In genomic region chr12:95506707-95507523, GRCh38 we compare ENCODE assay signal across 24 cellular contexts. TPM values are rescaled to one million over a fixed set of nuclear protein-coding genes. Genes with fewer than 3 reads are reported as not detected.
A peak's percentile ranks its signal among the peaks of the same experiment; 100 is the strongest.
DNase-seq lines count a peak whose midpoint lies in the region; ATAC-seq and TF ChIP-seq lines count a peak whose summit lies in the region.
"Had no signal": no experiment of that assay in that cellular context is flagged by ENCODE, and none has a peak within 500 bp of the region (broad histone marks: within the 10 kb centered on the region; RNA-seq: fewer than 3 reads in every experiment).

No MANE protein-coding gene starts in this region.

- H3K36me3 Mint-ChIP-seq in GM23338 (ENCODE audit: low read depth): peaks cover 77% of the 10 kb centered on the region

- no peaks in the 10 kb centered on the region for H3K9me2 ChIP-seq in GM23338 (ENCODE audit: insufficient read depth)

- H3K27me3 Mint-ChIP-seq in GM23338 (ENCODE audit: insufficient read depth, low read depth, poor library complexity): peaks cover 2% of the 10 kb centered on the region
- H3K27me3 Mint-ChIP-seq: activated naive CD8-positive, alpha-beta T cell treated with anti-CD3 and anti-CD28 coated beads, Interleukin-2, amount 50 U/mL, for 24 hours; effector memory CD8-positive, alpha-beta T cell had no signal

- intact Hi-C loops in A673 (cut with micrococcal nuclease; ENCODE audit: unreplicated experiment): no loop called here
- intact Hi-C loops in right lobe of liver (cut with DNase I): no loop called here

- no peak overlapping the region for H3K4me2 ChIP-seq in GM23338
- H3K4me2 ChIP-seq in smooth muscle cell: no peak overlapping the region
- H3K4me2 ChIP-seq: BLaER1 treated with 17β-estradiol and CSF1 and Interleukin-3, amounts not matched to agents 10 nM and 100 nM had no signal

- H3K4me3 Mint-ChIP-seq in GM23338: no peak overlapping the region
- H3K4me3 Mint-ChIP-seq: activated naive CD8-positive, alpha-beta T cell treated with anti-CD3 and anti-CD28 coated beads, Interleukin-2, amount 50 U/mL, for 24 hours; activated T-cell treated with anti-CD3 and anti-CD28 coated beads, Interleukin-2, amount 50 U/mL, for 4 hours; effector memory CD8-positive, alpha-beta T cell; natural killer cell had no signal

- no peak overlapping the region for H3K9ac ChIP-seq in smooth muscle cell (ENCODE audit: low read depth)
- H3K9ac ChIP-seq: BLaER1 treated with 17β-estradiol and CSF1 and Interleukin-3, amounts not matched to agents 10 nM and 100 nM had no signal

- ATAC-seq in GM23338 (no peak), right lobe of liver (peak; percentile 53 to 76 (median 64))
- ATAC-seq: activated naive CD8-positive, alpha-beta T cell treated with anti-CD3 and anti-CD28 coated beads, Interleukin-2, amount 50 U/mL, for 24 hours; activated T-cell treated with anti-CD3 and anti-CD28 coated beads, Interleukin-2, amount 50 U/mL, for 4 hours; effector memory CD8-positive, alpha-beta T cell; natural killer cell; PC-3; Right ventricle myocardium inferior had no signal

- H2AFZ ChIP-seq in GM23338: no peak overlapping the region
- no peak overlapping the region for H2AFZ ChIP-seq in smooth muscle cell (ENCODE audit: low read depth)

- no peaks in the 10 kb centered on the region for H3F3A ChIP-seq in GM23338 (replicated peaks; ENCODE audit: low read depth)
- H3F3A ChIP-seq in smooth muscle cell (ENCODE audit: low read depth): no peaks in the 10 kb centered on the region

- H3K4me3 ChIP-seq in A673 (ENCODE audit: low read depth, low read length, poor library complexity, severe bottlenecking) (no peak overlapping the region), GM23338 (no peak overlapping the region), right lobe of liver (no peak overlapping the region), smooth muscle cell (no peak overlapping the region)
- H3K4me3 ChIP-seq: BLaER1 treated with 17β-estradiol and CSF1 and Interleukin-3, amounts not matched to agents 10 nM and 100 nM; left ventricle myocardium inferior; transverse colon had no signal

- peaks cover 6% of the 10 kb centered on the region; the same call in 1 of the 3 replicates for H3K4me1 Mint-ChIP-seq in GM23338
- H3K4me1 Mint-ChIP-seq: natural killer cell had no signal

- 45% methylated on average over 9 of the region's 10 CpGs for WGBS in right lobe of liver (ENCODE audit: insufficient coverage, low coverage, low lambda C conversion rate, missing lambda C conversion rate)
- WGBS in smooth muscle cell (ENCODE audit: low lambda C conversion rate): 95% methylated on average over 10 of the region's 10 CpGs

- H3K36me3 ChIP-seq in A673 (ENCODE audit: insufficient read depth, low read length, poor library complexity, severe bottlenecking) (peaks cover 77% of the 10 kb centered on the region), GM23338 (ENCODE audit: insufficient read depth) (peaks cover 24% of the 10 kb centered on the region; the same call in 1 of the 2 replicates), right lobe of liver (peaks cover 2 to 18% (median 12%) of the 10 kb centered on the region in 4 donors), smooth muscle cell (ENCODE audit: low read depth) (peaks cover 28% of the 10 kb centered on the region)

- peaks cover 32% of the 10 kb centered on the region for H3K79me2 ChIP-seq in GM23338 (replicated peaks; ENCODE audit: insufficient read depth)
- peaks cover 12% of the 10 kb centered on the region for H3K79me2 ChIP-seq in smooth muscle cell (ENCODE audit: low read depth)

- peaks cover 24% of the 10 kb centered on the region for H4K20me1 ChIP-seq in GM23338 (replicated peaks; ENCODE audit: insufficient read depth)
- H4K20me1 ChIP-seq in smooth muscle cell (ENCODE audit: low read depth): peaks cover 62% of the 10 kb centered on the region

- H3K9me3 Mint-ChIP-seq in GM23338: no peaks in the 10 kb centered on the region
- H3K9me3 Mint-ChIP-seq: activated naive CD8-positive, alpha-beta T cell treated with anti-CD3 and anti-CD28 coated beads, Interleukin-2, amount 50 U/mL, for 24 hours; activated T-cell treated with anti-CD3 and anti-CD28 coated beads, Interleukin-2, amount 50 U/mL, for 4 hours; effector memory CD8-positive, alpha-beta T cell; natural killer cell had no signal

- TF ChIP-seq CTCF in A673 (conservative IDR thresholded peaks at IDR 0.05; ENCODE audit: low read depth, low read length): no peak
- TF ChIP-seq CTCF in GM23338 (conservative IDR thresholded peaks at IDR 0.05; ENCODE audit: low read depth in 2 of 2): no peak
- no peak for TF ChIP-seq CTCF in right lobe of liver (IDR thresholded peaks at IDR 0.05)
- no peak for TF ChIP-seq CTCF in smooth muscle cell (IDR thresholded peaks at IDR 0.05; ENCODE audit: borderline replicate concordance, insufficient read depth, poor library complexity, severe bottlenecking)

- H3K27ac ChIP-seq in A673 (ENCODE audit: low read depth, low read length, poor library complexity, severe bottlenecking) (no peak overlapping the region), GM23338 (ENCODE audit: low read depth) (0 out of 2 replicates have a peak overlapping the region, but pooled peaks have one; percentile 2), right lobe of liver (peak overlapping the region in 2 of 3 donors; percentile 47 to 52), smooth muscle cell (ENCODE audit: low read depth) (no peak overlapping the region)
- H3K27ac ChIP-seq: BLaER1 treated with 17β-estradiol and CSF1 and Interleukin-3, amounts not matched to agents 10 nM and 100 nM; left ventricle myocardium inferior; transverse colon had no signal

- no peaks in the 10 kb centered on the region for H3K9me3 ChIP-seq in A673 (ENCODE audit: low read depth, low read length, poor library complexity, severe bottlenecking)
- no peaks in the 10 kb centered on the region for H3K9me3 ChIP-seq in right lobe of liver
- H3K9me3 ChIP-seq in smooth muscle cell (replicated peaks; ENCODE audit: low read depth): no peaks in the 10 kb centered on the region
- H3K9me3 ChIP-seq: BLaER1 treated with 17β-estradiol and CSF1 and Interleukin-3, amounts not matched to agents 10 nM and 100 nM; left ventricle myocardium inferior; transverse colon had no signal

- DNase-seq in A673 (ENCODE audit: low spot score) (peak; percentile 4), GM23338 (ENCODE audit: low spot score) (no peak), cerebellar cortex (ENCODE audit: low spot score) (peak; percentile 15), right lobe of liver (no peak), HEK293T (ENCODE audit: extremely low spot score) (no peak), smooth muscle cell (lab: John Stamatoyannopoulos, UW; ENCODE audit: unreplicated experiment) (no peak), NCI-H2081 treated with DMSO at 0.1 percent for 48 hours (lab: John Stamatoyannopoulos, UW) (no peak)
- DNase-seq in stimulated activated CD4-positive, alpha-beta T cell treated with anti-CD3 and anti-CD28 coated beads, Interleukin-2, amount 100 ng/mL, for 24 hours: no peak
- DNase-seq: activated naive CD8-positive, alpha-beta T cell treated with anti-CD3 and anti-CD28 coated beads, Interleukin-2, amount 50 U/mL, for 24 hours; activated T-cell treated with anti-CD3 and anti-CD28 coated beads, Interleukin-2, amount 50 U/mL, for 4 hours; COR-L47; DMS79; effector memory CD8-positive, alpha-beta T cell; GF-D8; left ventricle myocardium inferior; natural killer cell; NCI-H146; NCI-H2171; NCI-H524 treated with DMSO at 0.1 percent for 48 hours; NK-92 treated with Interleukin-12 subunit alpha and Interleukin-12 subunit beta, amount 100 ng/mL, for 24 hours; PC-3; transverse colon had no signal

- no peak overlapping the region for H3K27ac Mint-ChIP-seq in GM23338
- H3K27ac Mint-ChIP-seq: activated naive CD8-positive, alpha-beta T cell treated with anti-CD3 and anti-CD28 coated beads, Interleukin-2, amount 50 U/mL, for 24 hours; natural killer cell had no signal

- H3K4me1 ChIP-seq in A673 (ENCODE audit: insufficient read depth, low read length, poor library complexity, severe bottlenecking) (no peaks in the 10 kb centered on the region), GM23338 (ENCODE audit: insufficient read depth) (no peaks in the 10 kb centered on the region), right lobe of liver (peaks cover 0 to 28% (median 11%) of the 10 kb centered on the region in 4 donors), smooth muscle cell (ENCODE audit: low read depth) (no peaks in the 10 kb centered on the region)
- H3K4me1 ChIP-seq: left ventricle myocardium inferior had no signal

- no peak for TF ChIP-seq POLR2A in right lobe of liver (IDR thresholded peaks at IDR 0.05)

- H3K27me3 ChIP-seq in A673 (replicated peaks; ENCODE audit: insufficient read depth, low read depth, low read length, poor library complexity) (no peaks in the 10 kb centered on the region), GM23338 (ENCODE audit: insufficient read depth) (no peaks in the 10 kb centered on the region), right lobe of liver (no peaks in the 10 kb centered on the region), smooth muscle cell (ENCODE audit: low read depth) (no peaks in the 10 kb centered on the region)
- H3K27me3 ChIP-seq: BLaER1 treated with 17β-estradiol and CSF1 and Interleukin-3, amounts not matched to agents 10 nM and 100 nM; transverse colon had no signal

- CTCF ChIA-PET in A673 (lab: Charles Lee): no interaction called here
- CTCF ChIA-PET in HEK293T (lab: Yijun Ruan, JAX): no interaction called here

- POLR2A ChIA-PET in A673 (lab: Charles Lee; ENCODE audit: low non-redundant PET): no interaction called here
- POLR2A ChIA-PET in HEK293T (lab: Yijun Ruan, JAX): interaction anchor here (1.4 kb wide), 1 partner anchor 33 kb away, joined by 3 read pairs; the partner anchor contains the start of gene METAP2

- no TSS peak for BruUV-seq in A673 (replicated peaks; lab: Mats Ljungman, UMichigan)

TF ChIP-seq in HEK293T, 16 proteins besides CTCF, POLR2A, EP300 and RAD21:
- TF ChIP-seq FOXM1 (IDR thresholded peaks at IDR 0.05; ENCODE audit: borderline replicate concordance): no peak
- TF ChIP-seq HDGF (IDR thresholded peaks at IDR 0.05; ENCODE audit: borderline replicate concordance): no peak
- no peak for TF ChIP-seq SUZ12 (IDR thresholded peaks at IDR 0.05)
- TF ChIP-seq FOXA1 (IDR thresholded peaks at IDR 0.05): no peak
- no peak for TF ChIP-seq NFRKB (IDR thresholded peaks at IDR 0.05)

RNA-seq across cellular contexts. Expression of gene METAP2, which starts 33.0 kb away (rescaled TPM):
- total RNA-seq in A673 (2021): 135 and 136 TPM in 2 replicates
- 111 and 130 TPM in 2 replicates for total RNA-seq in GM23338 (2014; rRNA removed; shearing (Covaris generic))
- polyA plus RNA-seq in GM23338 (2016; fragmentation: Nextera tagmentation; extraction: Ambion mirVana): 153 and 159 TPM in 2 replicates
- 10 to 100 TPM; 25.5 to 62.0 (median 34.0) TPM for total RNA-seq in right lobe of liver
- total RNA-seq in smooth muscle cell: 54.8 and 101 TPM in 2 replicates
- 39.2 and 42.3 TPM in 2 replicates for polyA plus RNA-seq in smooth muscle cell

RNA-seq across cellular contexts. Expression of gene USP44, which starts 44.4 kb away (rescaled TPM):
- total RNA-seq in A673 (2021) (6.9 and 7.1 TPM in 2 replicates), right lobe of liver (under 1 TPM in 4 of 6 experiments, not detected in 2; 0.22 to 0.31 (median 0.23) TPM), smooth muscle cell (not detected in 2 replicates)
- total RNA-seq in GM23338 (2014; rRNA removed; shearing (Covaris generic)): 243 and 248 TPM in 2 replicates
- polyA plus RNA-seq in GM23338 (2016; fragmentation: Nextera tagmentation; extraction: Ambion mirVana) (193 and 235 TPM in 2 replicates), smooth muscle cell (0.10 and 0.14 TPM in 2 replicates)
- total RNA-seq: PC-3 had no signal

Comparison
In these comparisons a context has a peak if more than half of its experiments do, and no peak if none do; other contexts are left out.
1. DNase-seq: peak in A673 (single experiment) and cerebellar cortex (single experiment); none in GM23338 (single experiment), right lobe of liver (0 of 3), HEK293T (single experiment), smooth muscle cell (single experiment), NCI-H2081 treated with DMSO at 0.1 percent for 48 hours (single experiment) and stimulated activated CD4-positive, alpha-beta T cell treated with anti-CD3 and anti-CD28 coated beads, Interleukin-2, amount 100 ng/mL, for 24 hours (0 of 2).
2. H3K27ac ChIP-seq: peak in GM23338 (single experiment) and right lobe of liver (2 of 3); none in A673 (single experiment) and smooth muscle cell (single experiment).
3. RNA of gene USP44, which starts 44.4 kb away (total RNA-seq): 243 to 248 TPM in GM23338; 6.9 to 7.1 TPM in A673, 0.22 to 0.31 TPM in right lobe of liver and not detected in smooth muscle cell; every median in the first group is over 10 times any median in the second.